In the genomic region with DNA sequence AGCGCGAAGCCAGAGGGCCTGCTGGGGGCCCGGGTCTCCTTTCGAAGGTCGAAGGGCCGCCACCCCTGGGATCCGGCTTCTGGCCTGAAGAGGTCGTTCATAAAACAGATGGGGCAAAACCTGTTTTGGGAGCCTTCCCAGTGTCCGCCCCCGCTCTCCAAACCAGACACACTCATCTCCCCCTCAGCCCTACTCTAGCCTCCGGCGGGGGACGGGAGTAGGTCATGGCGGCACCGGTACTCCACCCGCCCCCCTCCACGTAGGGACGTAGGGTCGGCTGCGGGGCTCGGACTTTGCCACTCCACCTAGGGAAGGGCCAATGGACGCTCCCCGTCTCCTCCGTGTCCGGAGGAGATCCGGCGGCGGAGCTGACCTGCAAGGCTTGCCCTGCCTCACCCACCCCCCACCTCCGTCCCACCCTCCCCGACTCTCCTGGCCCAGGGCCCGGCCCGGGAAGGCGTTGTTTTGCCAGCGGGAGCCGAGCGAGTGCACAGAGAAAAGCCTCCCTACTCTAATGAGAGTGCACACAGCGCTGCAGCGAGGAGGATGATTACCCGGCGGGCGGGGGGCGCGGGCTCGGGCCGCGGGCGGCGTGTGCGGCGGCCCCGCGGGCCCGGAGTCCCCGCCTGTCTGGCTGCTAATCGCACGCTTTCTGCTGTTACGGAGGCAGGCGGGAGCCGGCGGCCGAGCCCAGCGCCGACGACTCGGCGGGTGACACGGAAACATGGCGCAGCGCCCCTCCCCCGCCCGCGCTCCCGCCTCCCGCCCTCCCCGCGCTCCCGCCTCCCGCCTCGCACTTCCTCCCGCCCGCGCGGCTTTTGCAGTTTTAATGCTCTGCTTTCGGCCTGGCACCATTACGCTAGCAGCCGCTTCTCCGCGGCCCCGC, we compare ENCODE assay signal across 8 cellular contexts. TPM values are rescaled to one million over a fixed set of nuclear protein-coding genes. Genes with fewer than 3 reads are reported as not detected.
A peak's percentile ranks its signal among the peaks of the same experiment; 100 is the strongest.
DNase-seq lines count a peak whose midpoint lies in the region; ATAC-seq, FAIRE-seq and TF ChIP-seq lines count a peak whose summit lies in the region.

No MANE protein-coding gene starts in this region.

- H3K4me1 ChIP-seq in H1 (replicated peaks in 1 of 4; ENCODE audit: control insufficient read depth in 3 of 4, insufficient read depth in 4 of 4, low read length in 3 of 4) (peaks cover 6 to 29% (median 17%) of the 10 kb centered on the region in 4 experiments), stomach smooth muscle (ENCODE audit: control insufficient read depth, insufficient read depth, low read length) (peaks cover 41% of the 10 kb centered on the region)

- no peaks in the 10 kb centered on the region for H4K20me1 ChIP-seq in H1 (replicated peaks in 1 of 2; ENCODE audit: control insufficient read depth in 1 of 2, insufficient read depth in 2 of 2, low read length in 2 of 2)

- H3K56ac ChIP-seq in H1 (replicated peaks; ENCODE audit: insufficient read length, low read depth, low read length), result peak overlapping the region; percentile 6

- peak overlapping the region; percentile 60; the same call in 1 of the 2 replicates for H2BK5ac ChIP-seq in H1 (ENCODE audit: low read depth, low read length)

- peaks cover 6% of the 10 kb centered on the region for H3K4me1 Mint-ChIP-seq in activated CD8-positive, alpha-beta T cell treated with anti-CD3 and anti-CD28 coated beads for 36 hours (ENCODE audit: low read depth)

- WGBS in H1 (ENCODE audit: extremely low coverage in 1 of 2, insufficient coverage in 1 of 2, insufficient read length in 1 of 2, insufficient replicate concordance in 2 of 2, low coverage in 1 of 2, low lambda C conversion rate in 2 of 2, missing lambda C conversion rate in 1 of 2), 2 experiments, result 3% methylated on average over 11 of the region's 89 CpGs; no CpG with 5 or more reads in 1 of the 2 experiments

- no peaks in the 10 kb centered on the region for H3K9me3 ChIP-seq in H1 (ENCODE audit: insufficient read depth in 2 of 2, low read depth in 1 of 2, low read length in 1 of 2)
- H3K9me3 ChIP-seq in stomach smooth muscle (ENCODE audit: control insufficient read depth in 2 of 2, low read length in 2 of 2), result no peaks in the 10 kb centered on the region

- TF ChIP-seq RAD21 in H1 (IDR thresholded peaks at IDR 0.05 in 1 of 2, conservative IDR thresholded peaks at IDR 0.05 in 1 of 2; ENCODE audit: low read depth in 2 of 2, low read length in 2 of 2), result no peak

- ATAC-seq in activated CD8-positive, alpha-beta T cell treated with anti-CD3 and anti-CD28 coated beads for 36 hours, result peak; percentile 32

- no peak overlapping the region for H3K14ac ChIP-seq in H1 (ENCODE audit: insufficient read length)

- POLR2A ChIA-PET in activated CD8-positive, alpha-beta T cell treated with anti-CD3 and anti-CD28 coated beads for 36 hours (lab: Charles Lee), result interaction anchor here (0.6 to 2.9 kb wide), 6 partner anchors 9 to 612 kb away, joined by 3 to 11 read pairs (median 6); a partner anchor contains a TSS
- POLR2A ChIA-PET in H1 (lab: Charles Lee; ENCODE audit: partially characterized antibody), result interaction anchor here (0.9 to 29.1 kb wide), 6 partner anchors 9 to 100 kb away, joined by 3 to 509 read pairs (median 4); no protein-coding TSS in a partner anchor

- no peak overlapping the region for H3K27ac ChIP-seq in H1 (ENCODE audit: low read depth, low read length)
- H3K27ac ChIP-seq in stomach smooth muscle (ENCODE audit: low read length), result peak overlapping the region; percentile 78

- H4K8ac ChIP-seq in H1 (ENCODE audit: extremely low read depth, insufficient read depth, low read length), result no peak overlapping the region

- H2BK15ac ChIP-seq in H1 (ENCODE audit: low read length), result no peak overlapping the region

- intact Hi-C loops in activated CD8-positive, alpha-beta T cell treated with anti-CD3 and anti-CD28 coated beads for 36 hours (cut with micrococcal nuclease), result no loop called here

- H3K36me3 Mint-ChIP-seq in activated CD8-positive, alpha-beta T cell treated with anti-CD3 and anti-CD28 coated beads for 36 hours (ENCODE audit: low read depth), result no peaks in the 10 kb centered on the region

- H2BK120ac ChIP-seq in H1 (replicated peaks; ENCODE audit: low read depth, low read length), result no peak overlapping the region

- peak overlapping the region; percentile 75 for H3K4me3 Mint-ChIP-seq in activated CD8-positive, alpha-beta T cell treated with anti-CD3 and anti-CD28 coated beads for 36 hours

- no peak for TF ChIP-seq CTCF in activated CD8-positive, alpha-beta T cell treated with anti-CD3 and anti-CD28 coated beads for 36 hours (IDR thresholded peaks at IDR 0.05)
- TF ChIP-seq CTCF in H1 (IDR thresholded peaks at IDR 0.05; ENCODE audit: control extremely low read depth in 1 of 3, insufficient read depth in 1 of 3, low read depth in 1 of 3, low read length in 3 of 3), result no peak

- no peak overlapping the region for H4K91ac ChIP-seq in H1 (replicated peaks; ENCODE audit: insufficient read length, low read length)

- no peak overlapping the region for H3K23ac ChIP-seq in H1 (ENCODE audit: insufficient read length)

- peaks cover 25% of the 10 kb centered on the region; the same call in 1 of the 2 replicates for H3K23me2 ChIP-seq in H1 (ENCODE audit: low read depth, low read length)

- H3K36me3 ChIP-seq in H1 (ENCODE audit: control insufficient read depth in 2 of 4, insufficient read depth in 4 of 4, low read length in 3 of 4) (no peaks in the 10 kb centered on the region), stomach smooth muscle (ENCODE audit: control insufficient read depth in 2 of 2, insufficient read depth in 2 of 2, low read length in 2 of 2) (no peaks in the 10 kb centered on the region)

- no peak overlapping the region; a peak in 1 of 7 replicates for H3K9ac ChIP-seq in H1 (replicated peaks in 1 of 4; ENCODE audit: extremely low read depth in 1 of 4, low read depth in 3 of 4, low read length in 3 of 4)
- H3K9ac ChIP-seq in stomach smooth muscle (ENCODE audit: low read length in 2 of 2), result peak overlapping the region; percentile 60 to 71

- DNase-seq in SKM-1 treated with dmso at 0.1 percent for 144 hours (lab: John Stamatoyannopoulos, UW; ENCODE audit: unreplicated experiment) (peak; percentile 26), SKM-1 (lab: John Stamatoyannopoulos, UW; ENCODE audit: unreplicated experiment) (no peak), NCI-H2227 treated with DMSO at 0.1 percent for 48 hours (lab: John Stamatoyannopoulos, UW) (peak; percentile 81), H1 (ENCODE audit: low read depth in 1 of 2, low spot score in 2 of 2) (peak in 1 of 2 experiments; percentile 70), mucosa of gallbladder (ENCODE audit: low spot score) (peak; percentile 65), COLO829 (ENCODE audit: low spot score) (no peak)
- DNase-seq in activated CD8-positive, alpha-beta T cell treated with anti-CD3 and anti-CD28 coated beads for 36 hours, result peak; percentile 80

- H3K79me1 ChIP-seq in H1 (ENCODE audit: low read depth, low read length), result no peaks in the 10 kb centered on the region

- H3K79me2 ChIP-seq in H1 (ENCODE audit: control insufficient read depth in 1 of 2, insufficient read depth in 2 of 2, low read length in 2 of 2), result peaks cover 0 to 8% of the 10 kb centered on the region in 2 experiments; a peak in 2 of 4 replicates

- H2BK20ac ChIP-seq in H1 (ENCODE audit: low read length), result no peak overlapping the region

- H3K4me3 ChIP-seq in H1 (ENCODE audit: extremely low read depth in 1 of 4, insufficient read depth in 2 of 4, low read depth in 3 of 4, low read length in 4 of 4), result peak overlapping the region; percentile 43 to 66 (median 48)
- H3K4me3 ChIP-seq in stomach smooth muscle (ENCODE audit: low read length in 2 of 2), result peak overlapping the region; percentile 56 to 72

- H3K27ac Mint-ChIP-seq in activated CD8-positive, alpha-beta T cell treated with anti-CD3 and anti-CD28 coated beads for 36 hours, result peak overlapping the region; percentile 92

- TF ChIP-seq POLR2A in H1 (IDR thresholded peaks at IDR 0.05; ENCODE audit: control extremely low read depth in 1 of 2, low read depth in 2 of 2, low read length in 2 of 2), result no peak

- TF ChIP-seq EP300 in H1 (IDR thresholded peaks at IDR 0.05; ENCODE audit: borderline replicate concordance in 1 of 2, low read depth in 2 of 2, low read length in 2 of 2), result no peak

- CTCF ChIA-PET in activated CD8-positive, alpha-beta T cell treated with anti-CD3 and anti-CD28 coated beads for 36 hours (lab: Charles Lee), result interaction anchor here (1.2 kb wide), 1 partner anchor 375 kb away, joined by 3 read pairs; no protein-coding TSS in a partner anchor
- CTCF ChIA-PET in H1 (lab: Charles Lee; ENCODE audit: partially characterized antibody), result interaction anchor here (1.0 kb wide), 1 partner anchor 18 kb away, joined by 3 read pairs; no protein-coding TSS in a partner anchor

- H3K18ac ChIP-seq in H1 (ENCODE audit: extremely low read depth, low read length), result no peak overlapping the region; the same call in 1 of the 2 replicates

- peaks cover 1% of the 10 kb centered on the region for H3K27me3 Mint-ChIP-seq in activated CD8-positive, alpha-beta T cell treated with anti-CD3 and anti-CD28 coated beads for 36 hours

- H3K4me2 ChIP-seq in H1 (ENCODE audit: insufficient read depth in 1 of 2, low read depth in 2 of 2, low read length in 2 of 2), result peak overlapping the region; percentile 90 to 98

- no peak overlapping the region for H4K5ac ChIP-seq in H1 (ENCODE audit: insufficient read length, low read depth, low read length)

- H2AK5ac ChIP-seq in H1 (ENCODE audit: low read depth, low read length), result no peak overlapping the region

- no peaks in the 10 kb centered on the region for H3K9me3 Mint-ChIP-seq in activated CD8-positive, alpha-beta T cell treated with anti-CD3 and anti-CD28 coated beads for 36 hours

- H2AFZ ChIP-seq in H1 (ENCODE audit: low read length), result no peak overlapping the region

- 0 out of 2 replicates have a peak overlapping the region, but pooled peaks have one; percentile 55 for H2BK12ac ChIP-seq in H1 (ENCODE audit: low read depth, low read length)

- FAIRE-seq in H1 (lab: Jason Lieb, UNC), result no peak

- H3K27me3 ChIP-seq in H1 (replicated peaks in 1 of 4; ENCODE audit: control insufficient read depth in 3 of 4, extremely low read depth in 1 of 4, insufficient read depth in 3 of 4, low read length in 3 of 4), result peaks cover 4 to 36% (median 21%) of the 10 kb centered on the region in 4 experiments; a peak in 6 of 7 replicates
- peaks cover 0 to 18% of the 10 kb centered on the region in 2 donors for H3K27me3 ChIP-seq in stomach smooth muscle (ENCODE audit: control insufficient read depth in 1 of 2, insufficient read depth in 2 of 2, low read length in 2 of 2)

- H3K4ac ChIP-seq in H1 (replicated peaks; ENCODE audit: insufficient read length, low read depth, low read length), result no peak overlapping the region

RNA-seq across cellular contexts. Expression of a gene that starts 8.3 kb away (rescaled TPM):
- 10 to 100 TPM; 38.3 to 39.6 TPM for total RNA-seq in activated CD8-positive, alpha-beta T cell treated with anti-CD3 and anti-CD28 coated beads for 36 hours
- 50.8 and 54.7 TPM in 2 replicates for total RNA-seq in H1 (2021; fragmentation: NEBNext Ultra II Directional; extraction: Animal tissue kit (Norgen Biotek cat#: 25700))
- 25.0 and 38.7 TPM in 2 replicates for polyA plus RNA-seq in H1 (2011; rRNA removed)
- 23.7 TPM for polyA plus RNA-seq in H1 (2011; cell fraction: cytosol; rRNA removed)
- polyA plus RNA-seq in H1 (2011; cell fraction: nucleus; rRNA removed), result 71.8 TPM
- polyA plus RNA-seq in H1 (2012, experiment 1 of 2), result 30.9 to 39.5 TPM (median 38.0 TPM) in 4 replicates
- polyA plus RNA-seq in H1 (2012, experiment 2 of 2), result 13.5 TPM
- polyA plus RNA-seq in H1 (2013, experiment 1 of 2), result 27.2 TPM
- polyA plus RNA-seq in H1 (2013, experiment 2 of 2), result 25.2 TPM
- 34.2 and 37.3 TPM in 2 replicates for polyA minus RNA-seq in H1 (2011; rRNA and poly(A)+ RNA removed)
- polyA minus RNA-seq in H1 (2011; cell fraction: cytosol; rRNA and poly(A)+ RNA removed), result 61.1 TPM
- polyA minus RNA-seq in H1 (2011; cell fraction: nucleus; rRNA and poly(A)+ RNA removed), result 51.4 TPM
- total RNA-seq in mucosa of gallbladder, result 25.8 TPM

Comparison
In these comparisons a context has a peak if more than half of its experiments do, and no peak if none do; other contexts are left out.
1. DNase-seq: peak in SKM-1 treated with dmso at 0.1 percent for 144 hours (single experiment), NCI-H2227 treated with DMSO at 0.1 percent for 48 hours (single experiment), activated CD8-positive, alpha-beta T cell treated with anti-CD3 and anti-CD28 coated beads for 36 hours (single experiment) and mucosa of gallbladder (single experiment); none in SKM-1 (single experiment) and COLO829 (single experiment).
2. H3K9ac ChIP-seq: peak in stomach smooth muscle (2 of 2); none in H1 (0 of 4).